Comparison of ENCODE assay signal across 4 cellular contexts in the genomic region with DNA sequence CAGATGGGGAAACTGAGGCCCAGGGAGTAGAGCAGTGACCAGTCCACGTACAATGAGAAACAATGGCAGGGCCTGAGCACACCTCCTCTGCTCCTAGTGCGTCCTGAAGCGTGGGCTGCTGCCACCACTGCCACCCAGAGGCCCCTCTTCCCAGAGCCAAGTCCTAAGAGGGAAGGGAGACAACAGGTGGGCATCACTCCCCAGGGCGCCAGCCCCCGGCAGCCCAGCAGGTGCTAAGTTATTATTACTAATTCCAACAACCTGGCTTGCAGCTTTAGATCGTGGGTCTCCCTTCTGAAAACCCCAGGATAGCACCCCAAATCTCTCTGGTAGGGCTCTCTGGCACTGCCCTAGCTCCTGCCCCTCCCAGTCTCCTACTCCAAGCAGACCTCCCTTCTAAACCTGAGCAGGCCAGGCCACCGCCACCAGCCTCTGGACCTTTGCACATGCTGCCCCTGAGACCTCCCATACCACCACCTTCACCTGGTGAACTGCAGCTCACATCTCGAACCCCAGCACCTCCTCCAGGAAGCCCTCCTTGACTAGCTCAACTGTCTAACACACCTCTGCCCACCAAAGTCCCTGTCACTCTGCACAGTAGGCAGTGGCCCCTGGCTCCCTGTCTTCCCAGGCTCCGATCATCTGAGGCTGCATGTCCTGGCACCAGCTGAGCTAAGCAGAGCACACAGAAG.
A peak's percentile ranks its signal among the peaks of the same experiment; 100 is the strongest.
TF ChIP-seq lines count a peak whose summit lies in the region.

No MANE protein-coding gene starts in this region.

TF ChIP-seq in A549, 52 proteins besides CTCF, POLR2A, EP300 and RAD21:
- TF ChIP-seq ZFP36 (IDR thresholded peaks at IDR 0.05; ENCODE audit: borderline replicate concordance, partially characterized antibody) (peak; percentile 86), HOXA7 (CRISPR knock-in tag; IDR thresholded peaks at IDR 0.05) (no peak), RFX5 (IDR thresholded peaks at IDR 0.05) (no peak), MAFK (IDR thresholded peaks at IDR 0.05; ENCODE audit: partially characterized antibody) (no peak), BHLHE40 (IDR thresholded peaks at IDR 0.05; ENCODE audit: low read depth, low read length) (no peak), ZNF302 (CRISPR knock-in tag; IDR thresholded peaks at IDR 0.05) (no peak), FOSL2 (IDR thresholded peaks at IDR 0.05) (no peak), FOSL2 (CRISPR knock-in tag; IDR thresholded peaks at IDR 0.05) (no peak)
- TF ChIP-seq, protein P1, sequence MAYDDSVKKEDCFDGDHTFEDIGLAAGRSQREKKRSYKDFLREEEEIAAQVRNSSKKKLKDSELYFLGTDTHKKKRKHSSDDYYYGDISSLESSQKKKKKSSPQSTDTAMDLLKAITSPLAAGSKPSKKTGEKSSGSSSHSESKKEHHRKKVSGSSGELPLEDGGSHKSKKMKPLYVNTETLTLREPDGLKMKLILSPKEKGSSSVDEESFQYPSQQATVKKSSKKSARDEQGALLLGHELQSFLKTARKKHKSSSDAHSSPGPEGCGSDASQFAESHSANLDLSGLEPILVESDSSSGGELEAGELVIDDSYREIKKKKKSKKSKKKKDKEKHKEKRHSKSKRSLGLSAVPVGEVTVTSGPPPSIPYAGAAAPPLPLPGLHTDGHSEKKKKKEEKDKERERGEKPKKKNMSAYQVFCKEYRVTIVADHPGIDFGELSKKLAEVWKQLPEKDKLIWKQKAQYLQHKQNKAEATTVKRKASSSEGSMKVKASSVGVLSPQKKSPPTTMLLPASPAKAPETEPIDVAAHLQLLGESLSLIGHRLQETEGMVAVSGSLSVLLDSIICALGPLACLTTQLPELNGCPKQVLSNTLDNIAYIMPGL (CRISPR knock-in tag; IDR thresholded peaks at IDR 0.05; ENCODE audit: borderline replicate concordance), result no peak
- TF ChIP-seq, protein P2, sequence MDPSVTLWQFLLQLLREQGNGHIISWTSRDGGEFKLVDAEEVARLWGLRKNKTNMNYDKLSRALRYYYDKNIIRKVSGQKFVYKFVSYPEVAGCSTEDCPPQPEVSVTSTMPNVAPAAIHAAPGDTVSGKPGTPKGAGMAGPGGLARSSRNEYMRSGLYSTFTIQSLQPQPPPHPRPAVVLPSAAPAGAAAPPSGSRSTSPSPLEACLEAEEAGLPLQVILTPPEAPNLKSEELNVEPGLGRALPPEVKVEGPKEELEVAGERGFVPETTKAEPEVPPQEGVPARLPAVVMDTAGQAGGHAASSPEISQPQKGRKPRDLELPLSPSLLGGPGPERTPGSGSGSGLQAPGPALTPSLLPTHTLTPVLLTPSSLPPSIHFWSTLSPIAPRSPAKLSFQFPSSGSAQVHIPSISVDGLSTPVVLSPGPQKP (IDR thresholded peaks at IDR 0.05; ENCODE audit: low read depth, low read length), result no peak

TF ChIP-seq in HEK293, 187 proteins besides CTCF, POLR2A, EP300 and RAD21 (continues in another document):
- TF ChIP-seq ZIC2 (tag by site-specific recombination; IDR thresholded peaks at IDR 0.05) (no peak), SCRT2 (tag by site-specific recombination; IDR thresholded peaks at IDR 0.05) (0 out of 2 replicates have a peak, but pooled peaks have one; percentile 24), ZBTB7A (tag by site-specific recombination; IDR thresholded peaks at IDR 0.05; ENCODE audit: low read depth) (no peak), ZNF138 (tag by site-specific recombination; IDR thresholded peaks at IDR 0.05; ENCODE audit: borderline replicate concordance) (no peak), ZNF302 (tag by site-specific recombination; IDR thresholded peaks at IDR 0.05; ENCODE audit: low read depth) (no peak), ZNF274 (IDR thresholded peaks at IDR 0.05; ENCODE audit: low read length) (no peak), ZNF274 (tag by site-specific recombination; IDR thresholded peaks at IDR 0.05; ENCODE audit: borderline replicate concordance) (no peak), SP2 (tag by site-specific recombination; IDR thresholded peaks at IDR 0.05) (no peak), ZNF394 (tag by site-specific recombination; IDR thresholded peaks at IDR 0.05; ENCODE audit: borderline replicate concordance) (no peak), ZNF548 (tag by site-specific recombination; IDR thresholded peaks at IDR 0.05) (no peak), ZNF19 (tag by site-specific recombination; IDR thresholded peaks at IDR 0.05; ENCODE audit: low read depth) (no peak)
- TF ChIP-seq, protein P3, sequence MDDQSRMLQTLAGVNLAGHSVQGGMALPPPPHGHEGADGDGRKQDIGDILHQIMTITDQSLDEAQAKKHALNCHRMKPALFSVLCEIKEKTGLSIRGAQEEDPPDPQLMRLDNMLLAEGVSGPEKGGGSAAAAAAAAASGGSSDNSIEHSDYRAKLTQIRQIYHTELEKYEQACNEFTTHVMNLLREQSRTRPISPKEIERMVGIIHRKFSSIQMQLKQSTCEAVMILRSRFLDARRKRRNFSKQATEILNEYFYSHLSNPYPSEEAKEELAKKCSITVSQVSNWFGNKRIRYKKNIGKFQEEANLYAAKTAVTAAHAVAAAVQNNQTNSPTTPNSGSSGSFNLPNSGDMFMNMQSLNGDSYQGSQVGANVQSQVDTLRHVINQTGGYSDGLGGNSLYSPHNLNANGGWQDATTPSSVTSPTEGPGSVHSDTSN (CRISPR knock-in tag; IDR thresholded peaks at IDR 0.05), result no peak
- TF ChIP-seq, protein P4, sequence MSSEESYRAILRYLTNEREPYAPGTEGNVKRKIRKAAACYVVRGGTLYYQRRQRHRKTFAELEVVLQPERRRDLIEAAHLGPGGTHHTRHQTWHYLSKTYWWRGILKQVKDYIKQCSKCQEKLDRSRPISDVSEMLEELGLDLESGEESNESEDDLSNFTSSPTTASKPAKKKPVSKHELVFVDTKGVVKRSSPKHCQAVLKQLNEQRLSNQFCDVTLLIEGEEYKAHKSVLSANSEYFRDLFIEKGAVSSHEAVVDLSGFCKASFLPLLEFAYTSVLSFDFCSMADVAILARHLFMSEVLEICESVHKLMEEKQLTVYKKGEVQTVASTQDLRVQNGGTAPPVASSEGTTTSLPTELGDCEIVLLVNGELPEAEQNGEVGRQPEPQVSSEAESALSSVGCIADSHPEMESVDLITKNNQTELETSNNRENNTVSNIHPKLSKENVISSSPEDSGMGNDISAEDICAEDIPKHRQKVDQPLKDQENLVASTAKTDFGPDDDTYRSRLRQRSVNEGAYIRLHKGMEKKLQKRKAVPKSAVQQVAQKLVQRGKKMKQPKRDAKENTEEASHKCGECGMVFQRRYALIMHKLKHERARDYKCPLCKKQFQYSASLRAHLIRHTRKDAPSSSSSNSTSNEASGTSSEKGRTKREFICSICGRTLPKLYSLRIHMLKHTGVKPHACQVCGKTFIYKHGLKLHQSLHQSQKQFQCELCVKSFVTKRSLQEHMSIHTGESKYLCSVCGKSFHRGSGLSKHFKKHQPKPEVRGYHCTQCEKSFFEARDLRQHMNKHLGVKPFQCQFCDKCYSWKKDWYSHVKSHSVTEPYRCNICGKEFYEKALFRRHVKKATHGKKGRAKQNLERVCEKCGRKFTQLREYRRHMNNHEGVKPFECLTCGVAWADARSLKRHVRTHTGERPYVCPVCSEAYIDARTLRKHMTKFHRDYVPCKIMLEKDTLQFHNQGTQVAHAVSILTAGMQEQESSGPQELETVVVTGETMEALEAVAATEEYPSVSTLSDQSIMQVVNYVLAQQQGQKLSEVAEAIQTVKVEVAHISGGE (tag by site-specific recombination; conservative IDR thresholded peaks at IDR 0.05; ENCODE audit: low read depth), result no peak

TF ChIP-seq in GM12878, 131 proteins besides CTCF, POLR2A, EP300 and RAD21:
- TF ChIP-seq DPF2 (IDR thresholded peaks at IDR 0.05) (no peak), FOS (IDR thresholded peaks at IDR 0.05; ENCODE audit: borderline replicate concordance, extremely low read depth, insufficient read length) (no peak), SMARCA5 (IDR thresholded peaks at IDR 0.05) (0 out of 2 replicates have a peak, but pooled peaks have one; percentile 37), EZH2 (IDR thresholded peaks at IDR 0.05; ENCODE audit: borderline replicate concordance, control insufficient read depth, low read depth, low read length) (no peak), CREM (IDR thresholded peaks at IDR 0.05; ENCODE audit: low read depth) (no peak), BCL11A (IDR thresholded peaks at IDR 0.05; ENCODE audit: low read depth, low read length) (no peak)
- TF ChIP-seq, protein P4 (CRISPR knock-in tag; IDR thresholded peaks at IDR 0.05), result no peak

TF ChIP-seq in GM12891, 5 proteins besides CTCF, POLR2A, EP300 and RAD21:
- TF ChIP-seq POU2F2 (IDR thresholded peaks at IDR 0.05; ENCODE audit: low read depth, low read length), result no peak
- no peak for TF ChIP-seq TAF1 (IDR thresholded peaks at IDR 0.05; ENCODE audit: low read depth, low read length)
- no peak for TF ChIP-seq POLR2AphosphoS5 (IDR thresholded peaks at IDR 0.05; ENCODE audit: low read depth, low read length)
- TF ChIP-seq SPI1 (IDR thresholded peaks at IDR 0.05; ENCODE audit: low read depth, low read length), result no peak
- TF ChIP-seq PAX5 (IDR thresholded peaks at IDR 0.05; ENCODE audit: insufficient read depth, low read length, severe bottlenecking), result no peak
